ENCODE assay signal across 12 cellular contexts in the genomic region with DNA sequence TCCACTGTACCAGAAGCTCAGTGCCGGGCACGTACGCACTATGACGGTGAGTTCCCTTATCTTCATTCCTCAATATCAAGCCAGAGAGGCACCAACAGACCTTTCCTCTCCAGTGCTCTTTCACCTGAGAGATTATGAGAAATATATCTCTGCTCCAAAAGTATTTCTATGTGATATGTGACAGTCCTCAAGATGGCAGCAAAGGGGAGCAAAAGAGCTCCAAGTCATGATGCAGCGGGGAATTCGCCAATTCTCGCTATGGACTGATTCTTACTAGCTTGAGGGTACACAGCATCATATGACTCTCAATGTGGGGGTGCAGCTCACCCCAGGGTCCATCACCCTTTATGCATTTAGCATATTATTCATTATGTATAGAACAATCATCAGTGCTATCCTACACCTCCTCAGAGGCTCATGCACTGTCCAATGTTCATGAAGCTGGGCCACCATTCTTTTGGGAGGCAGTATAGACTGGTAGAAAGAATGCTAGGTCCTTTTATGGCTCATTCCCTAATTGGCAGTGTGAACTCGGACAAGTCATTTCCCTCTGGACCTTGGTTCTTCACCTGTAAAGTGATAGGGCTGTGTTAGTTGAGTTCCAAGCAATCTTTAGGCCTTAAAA. TPM values are rescaled to one million over a fixed set of nuclear protein-coding genes. Genes with fewer than 3 reads are reported as not detected.
DNase-seq lines count a peak whose midpoint lies in the region; ATAC-seq and TF ChIP-seq lines count a peak whose summit lies in the region.
"Had no signal": no experiment of that assay in that cellular context is flagged by ENCODE, and none has a peak within 500 bp of the region (broad histone marks: within the 10 kb centered on the region; RNA-seq: fewer than 3 reads in every experiment).

No MANE protein-coding gene starts in this region.

- H3K79me2 ChIP-seq in Loucy (ENCODE audit: insufficient read depth, low read length) (no peaks in the 10 kb centered on the region), neural cell (replicated peaks; ENCODE audit: insufficient read depth, low read length) (no peaks in the 10 kb centered on the region)

- H3K27ac ChIP-seq in neural cell (ENCODE audit: low read length): no peak overlapping the region
- H3K27ac ChIP-seq in dorsolateral prefrontal cortex: no peak overlapping the region
- H3K27ac ChIP-seq: pancreas had no signal

- no peaks in the 10 kb centered on the region for H3K9me2 ChIP-seq in Loucy (replicated peaks; ENCODE audit: low read depth, low read length)
- no peaks in the 10 kb centered on the region for H3K9me2 ChIP-seq in neural cell (ENCODE audit: insufficient read depth, low read length)

- H2AFZ ChIP-seq in Loucy (ENCODE audit: low read length) (no peak overlapping the region), neural cell (ENCODE audit: low read depth, low read length) (no peak overlapping the region)

- H3K9ac ChIP-seq in Loucy (ENCODE audit: low read depth, low read length, poor library complexity, severe bottlenecking): no peak overlapping the region
- H3K9ac ChIP-seq in neural cell (ENCODE audit: low read length): no peak overlapping the region

- H3K36me3 ChIP-seq in Loucy (ENCODE audit: insufficient read depth, low read length): no peaks in the 10 kb centered on the region
- no peaks in the 10 kb centered on the region for H3K36me3 ChIP-seq in neural cell (ENCODE audit: insufficient read depth, low read length)
- H3K36me3 ChIP-seq: pancreas had no signal

- TF ChIP-seq RAD21 in neural cell (conservative IDR thresholded peaks at IDR 0.05): peak; percentile 42

- no peaks in the 10 kb centered on the region for H3K4me1 ChIP-seq in Loucy (ENCODE audit: insufficient read depth, low read length, poor library complexity, severe bottlenecking)
- H3K4me1 ChIP-seq: pancreas had no signal

- H3K27me3 ChIP-seq in Loucy (ENCODE audit: insufficient read depth, low read length, poor library complexity, severe bottlenecking) (no peaks in the 10 kb centered on the region), neural cell (ENCODE audit: insufficient read depth, low read depth, low read length) (no peaks in the 10 kb centered on the region), dorsolateral prefrontal cortex (peaks cover 0 to 78% (median 23%) of the 10 kb centered on the region in 45 donors)

- peak; percentile 42 for TF ChIP-seq CTCF in Loucy (conservative IDR thresholded peaks at IDR 0.05; ENCODE audit: low read length)
- peak; percentile 43 for TF ChIP-seq CTCF in neural cell (IDR thresholded peaks at IDR 0.05; ENCODE audit: poor library complexity, severe bottlenecking)
- TF ChIP-seq CTCF in dorsolateral prefrontal cortex (IDR thresholded peaks at IDR 0.05 in 54 of 56, conservative IDR thresholded peaks at IDR 0.05 in 2 of 56; ENCODE audit: low read depth in 1 of 56, partially characterized antibody in 56 of 56): peak in 3 of 56 donors; percentile 12 to 18 (median 12)

- no peak for ATAC-seq in HG03442 (IDR thresholded peaks at IDR 0.05; ENCODE audit: unreplicated experiment)
- ATAC-seq: activated T-cell treated with anti-CD3 and anti-CD28 coated beads, Interleukin-2, amount 50 U/mL, for 4 hours; pancreas had no signal

- peak; percentile 1 for DNase-seq in NCI-H2196 (lab: John Stamatoyannopoulos, UW; ENCODE audit: unreplicated experiment)
- DNase-seq in NCI-H2196 treated with DMSO at 0.1 percent for 48 hours (lab: John Stamatoyannopoulos, UW; ENCODE audit: unreplicated experiment): no peak
- peak; percentile 20 for DNase-seq in astrocyte of the hippocampus (ENCODE audit: low read depth, low spot score)
- no peak for DNase-seq in hepatic stellate cell (ENCODE audit: low spot score)
- no peak for DNase-seq in dorsolateral prefrontal cortex
- DNase-seq: activated T-cell treated with anti-CD3 and anti-CD28 coated beads, Interleukin-2, amount 50 U/mL, for 4 hours; MM.1S; pancreas; stimulated activated CD4-positive, alpha-beta T cell treated with anti-CD3 and anti-CD28 coated beads, Interleukin-2, amount 100 ng/mL, for 24 hours had no signal

- H4K20me1 ChIP-seq in Loucy (ENCODE audit: insufficient read depth, low read length, poor library complexity, severe bottlenecking): no peaks in the 10 kb centered on the region
- no peaks in the 10 kb centered on the region for H4K20me1 ChIP-seq in neural cell (ENCODE audit: insufficient read depth)

- H3K4me2 ChIP-seq in Loucy (ENCODE audit: low read depth, low read length, poor library complexity, severe bottlenecking): no peak overlapping the region
- no peak overlapping the region for H3K4me2 ChIP-seq in neural cell (ENCODE audit: low read length)

- no peak for TF ChIP-seq EP300 in neural cell (conservative IDR thresholded peaks at IDR 0.05; ENCODE audit: poor library complexity, severe bottlenecking)

- H3K9me3 ChIP-seq in Loucy (ENCODE audit: insufficient read depth, low read depth, low read length) (no peaks in the 10 kb centered on the region), neural cell (ENCODE audit: low read length) (no peaks in the 10 kb centered on the region)
- H3K9me3 ChIP-seq: pancreas had no signal

- intact Hi-C loops in dorsolateral prefrontal cortex (cut with DNase I): no loop called here

- H3K4me3 ChIP-seq in Loucy (ENCODE audit: low read length, poor library complexity, severe bottlenecking): no peak overlapping the region
- no peak overlapping the region for H3K4me3 ChIP-seq in neural cell (ENCODE audit: low read length)
- H3K4me3 ChIP-seq in dorsolateral prefrontal cortex: no peak overlapping the region
- H3K4me3 ChIP-seq: pancreas had no signal

- H3F3A ChIP-seq in Loucy (ENCODE audit: low read depth): no peaks in the 10 kb centered on the region
- H3F3A ChIP-seq in neural cell (ENCODE audit: insufficient read depth, low read length, poor library complexity, severe bottlenecking): no peaks in the 10 kb centered on the region

TF ChIP-seq in neural cell, 6 proteins besides CTCF, POLR2A, EP300 and RAD21:
- no peak for TF ChIP-seq POLR2AphosphoS5 (IDR thresholded peaks at IDR 0.05)
TF ChIP-seq in neural cell: peak in this region for 0.

RNA-seq across cellular contexts. Expression of a gene that starts 12.8 kb away (rescaled TPM):
- 2.4 and 3.6 TPM in 2 replicates for polyA plus RNA-seq in neural cell
- 4.4 and 7.1 TPM in 2 replicates for polyA minus RNA-seq in neural cell
- 100 to 1,000 TPM in 94 of 120 experiments, 10 to 100 TPM in 26; 38.4 to 158 (median 113) TPM for total RNA-seq in dorsolateral prefrontal cortex

Comparison
In these comparisons a context has a peak if more than half of its experiments do, and no peak if none do; other contexts are left out.
1. DNase-seq: peak in NCI-H2196 (single experiment) and astrocyte of the hippocampus (single experiment); none in NCI-H2196 treated with DMSO at 0.1 percent for 48 hours (single experiment), hepatic stellate cell (single experiment) and dorsolateral prefrontal cortex (0 of 10).